Comparison of ENCODE assay signal across 8 cellular contexts in genomic region chr20:36463212-36464061, GRCh38.
A peak's percentile ranks its signal among the peaks of the same experiment; 100 is the strongest.
DNase-seq lines count a peak whose midpoint lies in the region; ATAC-seq, FAIRE-seq and TF ChIP-seq lines count a peak whose summit lies in the region.

No MANE protein-coding gene starts in this region.

- H3K9ac ChIP-seq in endothelial cell of umbilical vein (replicated peaks; ENCODE audit: extremely low read depth, insufficient read depth, low read length) = peak overlapping the region; percentile 87

- POLR2A ChIA-PET in OCI-LY7 (lab: Charles Lee) (interaction anchor here (2.0 kb wide), 1 partner anchor 9 kb away, joined by 7 read pairs; no protein-coding TSS in a partner anchor), endothelial cell of umbilical vein (lab: Charles Lee) (no interaction called here)

- ATAC-seq in GM19467 (IDR thresholded peaks at IDR 0.05; ENCODE audit: unreplicated experiment) = no peak

- H2AFZ ChIP-seq in OCI-LY7 (ENCODE audit: low read length) = no peak overlapping the region
- H2AFZ ChIP-seq in endothelial cell of umbilical vein (ENCODE audit: low read depth, low read length) = no peak overlapping the region

- peaks cover 48% of the 10 kb centered on the region; the same call in 1 of the 2 replicates for H3K79me2 ChIP-seq in OCI-LY7 (ENCODE audit: insufficient read depth, low read depth, low read length)
- peaks cover 65% of the 10 kb centered on the region for H3K79me2 ChIP-seq in endothelial cell of umbilical vein (ENCODE audit: control insufficient read depth, insufficient read depth, low read length)

- H3K36me3 ChIP-seq in OCI-LY7 (ENCODE audit: insufficient read depth, low read length) = no peaks in the 10 kb centered on the region
- peaks cover 0 to 3% of the 10 kb centered on the region in 2 experiments for H3K36me3 ChIP-seq in endothelial cell of umbilical vein (ENCODE audit: control insufficient read depth in 2 of 2, extremely low read depth in 1 of 2, insufficient read depth in 2 of 2, low read length in 2 of 2)
- H3K36me3 ChIP-seq in ovary = no peaks in the 10 kb centered on the region

- no peaks in the 10 kb centered on the region for H4K20me1 ChIP-seq in OCI-LY7 (ENCODE audit: insufficient read depth, low read length)
- H4K20me1 ChIP-seq in endothelial cell of umbilical vein (replicated peaks; ENCODE audit: control insufficient read depth, extremely low read depth, insufficient read depth, low read length) = no peaks in the 10 kb centered on the region

- WGBS in ovary, 3 donors = 23 to 30% (median 25%) methylated on average over 10 of the region's 10 CpGs

- TF ChIP-seq EP300 in ovary (IDR thresholded peaks at IDR 0.05) = no peak

- BruUV-seq in OCI-LY7 (replicated peaks; lab: Mats Ljungman, UMichigan) (TSS peak; percentile 69), endothelial cell of umbilical vein (replicated peaks; lab: Mats Ljungman, UMichigan) (no TSS peak)

- H3K4me2 ChIP-seq in OCI-LY7 (ENCODE audit: low read length) (peak overlapping the region; percentile 100), endothelial cell of umbilical vein (ENCODE audit: insufficient read depth, low read length) (peak overlapping the region; percentile 62)

- H3K9me3 ChIP-seq in OCI-LY7 (ENCODE audit: low read length) = no peaks in the 10 kb centered on the region
- H3K9me3 ChIP-seq in endothelial cell of umbilical vein (replicated peaks; ENCODE audit: control insufficient read depth, insufficient read depth, low read length) = no peaks in the 10 kb centered on the region
- no peaks in the 10 kb centered on the region for H3K9me3 ChIP-seq in ovary

- CTCF ChIA-PET in OCI-LY7 (lab: Charles Lee; ENCODE audit: unreplicated experiment) = no interaction called here
- CTCF ChIA-PET in endothelial cell of umbilical vein (lab: Charles Lee) = interaction anchor here (1.0 to 2.0 kb wide), 4 partner anchors 25 to 261 kb away, joined by 3 to 7 read pairs (median 4); partner anchors contain the start of gene RAB5IF

- TF ChIP-seq CTCF in OCI-LY7 (conservative IDR thresholded peaks at IDR 0.05; ENCODE audit: low read length) = no peak
- no peak for TF ChIP-seq CTCF in endothelial cell of umbilical vein (IDR thresholded peaks at IDR 0.05; ENCODE audit: extremely low read depth in 1 of 2, insufficient read depth in 1 of 2, low read depth in 1 of 2, low read length in 2 of 2)
- TF ChIP-seq CTCF in ovary (IDR thresholded peaks at IDR 0.05) = no peak

- DNase-seq in COLO668 (lab: John Stamatoyannopoulos, UW; ENCODE audit: unreplicated experiment) (peak; percentile 29), OCI-LY7 (ENCODE audit: low spot score) (peak; percentile 29), endothelial cell of umbilical vein (ENCODE audit: low read depth, low spot score) (peak; percentile 20), ovary (no peak), urothelium cell line (ENCODE audit: low spot score) (no peak), erythroblast (lab: John Stamatoyannopoulos, UW) (no peak)
- no peak for DNase-seq in stimulated activated naive CD4-positive, alpha-beta T cell (lab: John Stamatoyannopoulos, UW)

- intact Hi-C loops in OCI-LY7 (cut with micrococcal nuclease; ENCODE audit: unreplicated experiment) = loop anchor here (5.0 kb wide), 2 partner anchors 109 to 144 kb away; partner anchors contain the start of genes RAB5IF and TGIF2
- intact Hi-C loops in endothelial cell of umbilical vein (cut with micrococcal nuclease) = loop anchor here (2.0 to 10.0 kb wide), 5 partner anchors 79 to 401 kb away; partner anchors contain the start of genes MYL9, NDRG3, RAB5IF and TGIF2
- intact Hi-C loops in ovary (cut with DNase I) = loop anchor here in 3 of 4 donors (5.0 to 10.0 kb wide), 3 partner anchors 64 to 131 kb away; partner anchors contain the start of gene MYL9 (in 2 of the 3)

- dilution Hi-C loops in endothelial cell of umbilical vein (cut with MboI; ENCODE audit: extremely low pct_ligation_motif_present, low sequenced_read_pairs) = no loop called here

- peak overlapping the region; percentile 71 for H3K27ac ChIP-seq in OCI-LY7 (ENCODE audit: low read depth, low read length, poor library complexity, severe bottlenecking)
- peak overlapping the region; percentile 40 for H3K27ac ChIP-seq in endothelial cell of umbilical vein (ENCODE audit: insufficient read depth, low read depth, low read length)
- H3K27ac ChIP-seq in ovary = peak overlapping the region in 1 of 2 donors; percentile 74

- no peak for TF ChIP-seq POLR2A in endothelial cell of umbilical vein (IDR thresholded peaks at IDR 0.05; ENCODE audit: low read depth, low read length)
- no peak for TF ChIP-seq POLR2A in ovary (IDR thresholded peaks at IDR 0.05)
- no peak for TF ChIP-seq POLR2A in erythroblast (IDR thresholded peaks at IDR 0.05; ENCODE audit: low read length)

- FAIRE-seq in endothelial cell of umbilical vein (lab: Jason Lieb, UNC) (no peak), urothelium cell line (lab: Jason Lieb, UNC) (no peak)

- H3K27me3 ChIP-seq in endothelial cell of umbilical vein (ENCODE audit: control insufficient read depth in 2 of 2, insufficient read depth in 2 of 2, low read length in 2 of 2) (no peaks in the 10 kb centered on the region), ovary (no peaks in the 10 kb centered on the region)

- no peaks in the 10 kb centered on the region for H3K9me2 ChIP-seq in OCI-LY7 (ENCODE audit: insufficient read depth, low read length)

- H3K4me1 ChIP-seq in OCI-LY7 (ENCODE audit: insufficient read depth, low read length, poor library complexity, severe bottlenecking) (peaks cover 66% of the 10 kb centered on the region), endothelial cell of umbilical vein (ENCODE audit: control insufficient read depth, extremely low read depth, insufficient read depth, low read length) (peaks cover 54% of the 10 kb centered on the region), ovary (ENCODE audit: insufficient read depth) (peaks cover 25% of the 10 kb centered on the region)

- H3K4me3 ChIP-seq in OCI-LY7 (ENCODE audit: low read depth, low read length, poor library complexity, severe bottlenecking) = peak overlapping the region; percentile 96
- peak overlapping the region in 2 of 3 experiments; percentile 74 to 86 for H3K4me3 ChIP-seq in endothelial cell of umbilical vein (replicated peaks in 1 of 3; ENCODE audit: insufficient read depth in 1 of 3, low read depth in 1 of 3, low read length in 3 of 3)
- H3K4me3 ChIP-seq in ovary = peak overlapping the region; percentile 75

- no peaks in the 10 kb centered on the region for H3K9me1 ChIP-seq in endothelial cell of umbilical vein (replicated peaks; ENCODE audit: control insufficient read depth, extremely low read depth, insufficient read depth, low read length)

TF ChIP-seq in endothelial cell of umbilical vein, 7 proteins besides CTCF, POLR2A, EP300 and RAD21:
- TF ChIP-seq MYC (IDR thresholded peaks at IDR 0.05; ENCODE audit: low read depth, low read length) (no peak), GATA2 (IDR thresholded peaks at IDR 0.05; ENCODE audit: insufficient read depth, insufficient read length, low read depth, low read length) (no peak), MAX (IDR thresholded peaks at IDR 0.05; ENCODE audit: insufficient read depth, insufficient read length) (no peak)

Comparison
In these comparisons a context has a peak if more than half of its experiments do, and no peak if none do; other contexts are left out.
1. DNase-seq: peak in COLO668 (single experiment), OCI-LY7 (single experiment) and endothelial cell of umbilical vein (single experiment); none in ovary (0 of 5), urothelium cell line (single experiment), erythroblast (0 of 2) and stimulated activated naive CD4-positive, alpha-beta T cell (0 of 6).
2. Peak in every context shown above with its lines, with median percentiles within 50 percentile points of each other: H3K4me3 ChIP-seq.